7 cellular contexts compared by ENCODE assay signal in the genomic region with DNA sequence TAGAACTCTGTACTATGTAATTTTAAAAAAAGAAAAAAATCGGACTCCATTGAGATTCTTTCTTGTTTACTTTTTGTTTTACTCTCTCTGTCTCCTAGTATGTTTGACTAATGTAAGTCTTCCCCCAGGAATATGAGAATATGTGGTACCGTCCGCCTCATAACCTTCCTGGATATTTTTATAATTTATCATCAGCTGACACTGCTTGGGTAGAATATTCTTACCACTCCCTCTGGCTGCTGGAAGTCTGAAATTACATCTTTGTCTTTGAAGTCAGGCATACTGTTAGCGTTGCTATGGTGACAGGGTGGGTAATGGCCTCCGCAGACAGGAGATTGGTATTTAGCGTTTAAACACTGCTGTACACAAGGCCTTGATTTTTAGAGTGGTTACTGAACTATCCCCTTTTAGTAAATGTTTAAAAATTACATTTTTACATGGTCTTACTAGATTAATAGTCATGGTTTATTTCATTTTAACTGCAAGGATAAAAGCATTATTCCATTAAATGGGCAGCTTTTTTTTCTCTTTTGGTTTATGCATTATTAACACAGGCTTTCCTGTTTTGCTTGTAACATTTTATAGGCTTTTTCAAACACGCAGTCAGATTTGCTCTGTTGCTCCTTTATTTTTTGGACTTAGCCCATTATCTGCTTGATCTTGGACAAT.
A peak's percentile ranks its signal among the peaks of the same experiment; 100 is the strongest.
DNase-seq lines count a peak whose midpoint lies in the region; ATAC-seq, FAIRE-seq and TF ChIP-seq lines count a peak whose summit lies in the region.

No MANE protein-coding gene starts in this region.

- H3K9me3 ChIP-seq in mucosa of descending colon, result no peaks in the 10 kb centered on the region

- peak; percentile 93 for FAIRE-seq in endometrium (lab: Jason Lieb, UNC)

- ATAC-seq in mucosa of descending colon (peak; percentile 77), GM21825 (IDR thresholded peaks at IDR 0.05; ENCODE audit: unreplicated experiment) (no peak), HG02970 (IDR thresholded peaks at IDR 0.05; ENCODE audit: low FRiP score, unreplicated experiment) (no peak)

- intact Hi-C loops in mucosa of descending colon (cut with DNase I, micrococcal nuclease), result no loop called here

- no peaks in the 10 kb centered on the region for H3K36me3 ChIP-seq in mucosa of descending colon (ENCODE audit: low read depth)

- no peak overlapping the region for H3K4me3 ChIP-seq in mucosa of descending colon

- H3K4me1 ChIP-seq in mucosa of descending colon (ENCODE audit: low read depth), result peaks cover 33% of the 10 kb centered on the region

- no peak for TF ChIP-seq CTCF in mucosa of descending colon (IDR thresholded peaks at IDR 0.05)

- peak; percentile 98 for DNase-seq in Daoy (ENCODE audit: low read depth)
- peak; percentile 89 for DNase-seq in HT-29 (ENCODE audit: low spot score)
- peak; percentile 92 for DNase-seq in RKO (ENCODE audit: low spot score)
- no peak for DNase-seq in mucosa of descending colon

Comparison
In these comparisons a context has a peak if more than half of its experiments do, and no peak if none do; other contexts are left out.
1. DNase-seq: peak in Daoy (single experiment), HT-29 (single experiment) and RKO (single experiment); none in mucosa of descending colon (0 of 3).